ENCODE assay signal across 14 cellular contexts in genomic region chr9:69476016-69476415, GRCh38.
A peak's percentile ranks its signal among the peaks of the same experiment; 100 is the strongest.
DNase-seq lines count a peak whose midpoint lies in the region; ATAC-seq, FAIRE-seq and TF ChIP-seq lines count a peak whose summit lies in the region.
"Had no signal": no experiment of that assay in that cellular context is flagged by ENCODE, and none has a peak within 500 bp of the region (broad histone marks: within the 10 kb centered on the region; RNA-seq: fewer than 3 reads in every experiment).

No MANE protein-coding gene starts in this region.

- DNase-seq in activated T-cell treated with anti-CD3 and anti-CD28 coated beads, Interleukin-2, amount 50 U/mL, for 72 hours, result peak; percentile 8 to 15
- DNase-seq in activated T-cell treated with anti-CD3 and anti-CD28 coated beads, Interleukin-2, amount 50 U/mL, for 1 hour, result no peak
- DNase-seq in neural progenitor cell (ENCODE audit: low spot score), result no peak
- DNase-seq in C1 segment of cervical spinal cord (lab: John Stamatoyannopoulos, UW), result no peak
- no peak for DNase-seq in AG08395 (ENCODE audit: low spot score)
- DNase-seq in HTR-8/SVneo (ENCODE audit: insufficient read length, low spot score), result no peak
- DNase-seq: DMS 273 treated with DMSO at 0.1 percent for 48 hours, NCI-H2081, right lobe of liver, trophoblast cell had no signal

- peak overlapping the region; percentile 21; the same call in 1 of the 2 replicates for H2AFZ ChIP-seq in Loucy (ENCODE audit: low read length)
- H2AFZ ChIP-seq in neural progenitor cell (replicated peaks), result no peak overlapping the region

- H3K27me3 ChIP-seq in Loucy (ENCODE audit: insufficient read depth, low read length, poor library complexity, severe bottlenecking) (no peaks in the 10 kb centered on the region), neural progenitor cell (no peaks in the 10 kb centered on the region)
- H3K27me3 ChIP-seq: right lobe of liver had no signal

- H3K9me3 ChIP-seq in Loucy (ENCODE audit: insufficient read depth, low read depth, low read length) (no peaks in the 10 kb centered on the region), neural progenitor cell (ENCODE audit: low read depth) (no peaks in the 10 kb centered on the region)
- H3K9me3 ChIP-seq: neutrophil, right lobe of liver had no signal

- FAIRE-seq in HTR-8/SVneo (lab: Jason Lieb, UNC), result no peak

- peaks cover 21% of the 10 kb centered on the region for H3K4me1 Mint-ChIP-seq in activated T-cell treated with anti-CD3 and anti-CD28 coated beads, Interleukin-2, amount 50 U/mL, for 72 hours (ENCODE audit: low read depth)
- H3K4me1 Mint-ChIP-seq in activated naive CD4-positive, alpha-beta T cell treated with anti-CD3 and anti-CD28 coated beads, Interleukin-2, amount 50 U/mL, for 24 hours, result peaks cover 33% of the 10 kb centered on the region
- H3K4me1 Mint-ChIP-seq in neural progenitor cell, result peaks cover 27% of the 10 kb centered on the region

- H3K79me2 ChIP-seq in Loucy (ENCODE audit: insufficient read depth, low read length) (no peaks in the 10 kb centered on the region), neural progenitor cell (ENCODE audit: low read depth) (no peaks in the 10 kb centered on the region)

- no peaks in the 10 kb centered on the region for H3K9me2 ChIP-seq in Loucy (replicated peaks; ENCODE audit: low read depth, low read length)

- H3K36me3 Mint-ChIP-seq in activated T-cell treated with anti-CD3 and anti-CD28 coated beads, Interleukin-2, amount 50 U/mL, for 72 hours (ENCODE audit: insufficient read depth in 2 of 2), result no peaks in the 10 kb centered on the region
- no peaks in the 10 kb centered on the region for H3K36me3 Mint-ChIP-seq in activated naive CD4-positive, alpha-beta T cell treated with anti-CD3 and anti-CD28 coated beads, Interleukin-2, amount 50 U/mL, for 24 hours
- H3K36me3 Mint-ChIP-seq in neural progenitor cell, result no peaks in the 10 kb centered on the region
- H3K36me3 Mint-ChIP-seq: activated naive CD4-positive, alpha-beta T cell treated with anti-CD3 and anti-CD28 coated beads, Interleukin-2, amount 50 U/mL, for 72 hours had no signal

- peak; percentile 57 to 67 for ATAC-seq in activated T-cell treated with anti-CD3 and anti-CD28 coated beads, Interleukin-2, amount 50 U/mL, for 72 hours (replicated peaks in 1 of 2)

- H3K27ac Mint-ChIP-seq in activated T-cell treated with anti-CD3 and anti-CD28 coated beads, Interleukin-2, amount 50 U/mL, for 72 hours, result no peak overlapping the region
- H3K27ac Mint-ChIP-seq in activated naive CD4-positive, alpha-beta T cell treated with anti-CD3 and anti-CD28 coated beads, Interleukin-2, amount 50 U/mL, for 24 hours, result no peak overlapping the region
- peak overlapping the region; percentile 17 for H3K27ac Mint-ChIP-seq in neural progenitor cell
- H3K27ac Mint-ChIP-seq: activated naive CD4-positive, alpha-beta T cell treated with anti-CD3 and anti-CD28 coated beads, Interleukin-2, amount 50 U/mL, for 72 hours had no signal

- H4K20me1 ChIP-seq in Loucy (ENCODE audit: insufficient read depth, low read length, poor library complexity, severe bottlenecking) (no peaks in the 10 kb centered on the region), neural progenitor cell (ENCODE audit: low read depth) (no peaks in the 10 kb centered on the region)

- no peaks in the 10 kb centered on the region for H3K9me3 Mint-ChIP-seq in activated T-cell treated with anti-CD3 and anti-CD28 coated beads, Interleukin-2, amount 50 U/mL, for 72 hours
- no peaks in the 10 kb centered on the region for H3K9me3 Mint-ChIP-seq in activated naive CD4-positive, alpha-beta T cell treated with anti-CD3 and anti-CD28 coated beads, Interleukin-2, amount 50 U/mL, for 24 hours
- no peaks in the 10 kb centered on the region for H3K9me3 Mint-ChIP-seq in neural progenitor cell
- H3K9me3 Mint-ChIP-seq: activated naive CD4-positive, alpha-beta T cell treated with anti-CD3 and anti-CD28 coated beads, Interleukin-2, amount 50 U/mL, for 72 hours had no signal

- H3K4me3 Mint-ChIP-seq in activated T-cell treated with anti-CD3 and anti-CD28 coated beads, Interleukin-2, amount 50 U/mL, for 72 hours, result peak overlapping the region; percentile 7 to 38
- H3K4me3 Mint-ChIP-seq in activated naive CD4-positive, alpha-beta T cell treated with anti-CD3 and anti-CD28 coated beads, Interleukin-2, amount 50 U/mL, for 24 hours, result peak overlapping the region; percentile 65
- H3K4me3 Mint-ChIP-seq in neural progenitor cell, result no peak overlapping the region

- H3K27me3 Mint-ChIP-seq in activated T-cell treated with anti-CD3 and anti-CD28 coated beads, Interleukin-2, amount 50 U/mL, for 72 hours (ENCODE audit: low read depth), result no peaks in the 10 kb centered on the region
- H3K27me3 Mint-ChIP-seq in activated naive CD4-positive, alpha-beta T cell treated with anti-CD3 and anti-CD28 coated beads, Interleukin-2, amount 50 U/mL, for 24 hours, result peaks cover 1% of the 10 kb centered on the region
- H3K27me3 Mint-ChIP-seq in neural progenitor cell (ENCODE audit: insufficient read depth, low read depth), result peaks cover 2% of the 10 kb centered on the region

- no peak overlapping the region for H3K27ac ChIP-seq in neural progenitor cell
- H3K27ac ChIP-seq: neutrophil, right lobe of liver had no signal

- H3F3A ChIP-seq in Loucy (ENCODE audit: low read depth), result 0 out of 2 replicates have a peak, but pooled peaks cover 3% of the 10 kb centered on the region
- H3F3A ChIP-seq in neural progenitor cell (ENCODE audit: low read depth), result no peaks in the 10 kb centered on the region

- H3K4me1 ChIP-seq in Loucy (ENCODE audit: insufficient read depth, low read length, poor library complexity, severe bottlenecking), result peaks cover 30% of the 10 kb centered on the region
- H3K4me1 ChIP-seq in neural progenitor cell, result peaks cover 21% of the 10 kb centered on the region

- TF ChIP-seq CTCF in Loucy (conservative IDR thresholded peaks at IDR 0.05; ENCODE audit: low read length), result no peak
- TF ChIP-seq CTCF in neural progenitor cell (IDR thresholded peaks at IDR 0.05), result no peak

- H3K4me2 ChIP-seq in Loucy (ENCODE audit: low read depth, low read length, poor library complexity, severe bottlenecking) (peak overlapping the region; percentile 76), neural progenitor cell (no peak overlapping the region)

- peak overlapping the region; percentile 67 for H3K9ac ChIP-seq in Loucy (ENCODE audit: low read depth, low read length, poor library complexity, severe bottlenecking)
- H3K9ac ChIP-seq in neural progenitor cell, result no peak overlapping the region

- H3K36me3 ChIP-seq in Loucy (ENCODE audit: insufficient read depth, low read length) (no peaks in the 10 kb centered on the region), neural progenitor cell (no peaks in the 10 kb centered on the region)
- H3K36me3 ChIP-seq: neutrophil, right lobe of liver had no signal

- peak overlapping the region; percentile 55 for H3K4me3 ChIP-seq in Loucy (ENCODE audit: low read length, poor library complexity, severe bottlenecking)
- no peak overlapping the region for H3K4me3 ChIP-seq in neural progenitor cell
- H3K4me3 ChIP-seq: right lobe of liver had no signal

Comparison
In these comparisons a context has a peak if more than half of its experiments do, and no peak if none do; other contexts are left out.
1. DNase-seq: peak in activated T-cell treated with anti-CD3 and anti-CD28 coated beads, Interleukin-2, amount 50 U/mL, for 72 hours (2 of 2); none in activated T-cell treated with anti-CD3 and anti-CD28 coated beads, Interleukin-2, amount 50 U/mL, for 1 hour (single experiment), neural progenitor cell (single experiment), C1 segment of cervical spinal cord (0 of 14), AG08395 (single experiment) and HTR-8/SVneo (single experiment).